Comparison of ENCODE assay signal across 8 cellular contexts in the genomic region with DNA sequence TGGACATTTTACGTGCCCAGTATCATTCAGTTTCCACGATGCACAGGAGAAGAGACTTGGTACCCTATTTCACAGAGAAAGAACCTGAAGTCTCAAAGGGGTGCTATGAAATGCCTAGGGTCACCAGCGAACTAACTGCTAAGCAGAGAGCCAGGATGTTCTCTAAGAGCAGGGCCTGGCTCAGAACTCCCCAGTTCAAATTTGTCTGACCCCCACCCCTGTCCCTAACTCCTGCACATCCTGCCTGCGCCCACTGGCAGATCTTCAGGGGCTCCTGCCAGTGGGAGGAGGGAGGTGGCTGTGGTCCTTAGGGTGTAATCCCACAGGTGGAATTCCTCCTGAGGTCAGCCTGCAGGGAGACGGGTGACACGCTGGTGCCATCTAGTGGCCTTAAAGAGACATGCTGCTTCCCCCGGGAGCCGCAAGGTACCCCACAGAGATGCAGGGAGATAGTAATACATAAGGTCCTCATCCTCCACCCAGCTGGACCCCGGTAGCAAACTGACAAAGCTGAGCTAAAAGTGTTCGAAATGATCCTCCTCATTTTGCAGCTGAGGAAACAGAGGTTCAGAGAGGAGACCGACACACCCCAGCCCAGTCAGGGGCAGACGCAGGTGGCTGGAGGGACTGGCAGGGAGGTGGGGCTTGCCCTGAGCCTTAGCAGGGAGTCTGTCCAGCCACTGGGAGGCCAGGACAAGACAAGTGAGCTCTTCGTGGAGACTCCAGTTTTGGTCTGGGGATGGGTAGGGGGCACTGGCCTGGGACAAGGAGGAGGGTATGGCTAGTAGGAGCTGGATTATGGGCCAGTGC. TPM values are rescaled to one million over a fixed set of nuclear protein-coding genes. Genes with fewer than 3 reads are reported as not detected.
DNase-seq lines count a peak whose midpoint lies in the region; ATAC-seq and TF ChIP-seq lines count a peak whose summit lies in the region.

No MANE protein-coding gene starts in this region.

- peak; percentile 81 to 95 (median 90) for TF ChIP-seq CTCF in adrenal gland (IDR thresholded peaks at IDR 0.05)
- TF ChIP-seq CTCF in heart right ventricle (IDR thresholded peaks at IDR 0.05), result peak; percentile 89 to 98 (median 92)

- ATAC-seq in heart right ventricle (peak in 6 of 8 donors; percentile 21 to 58 (median 29)), GM21360 (IDR thresholded peaks at IDR 0.05; ENCODE audit: unreplicated experiment) (no peak), HG02981 (IDR thresholded peaks at IDR 0.05; ENCODE audit: unreplicated experiment) (no peak)

- H3K9ac ChIP-seq in rectal smooth muscle tissue (ENCODE audit: low read length), result no peak overlapping the region

- TF ChIP-seq POLR2A in adrenal gland (IDR thresholded peaks at IDR 0.05), result no peak

- H3K4me3 ChIP-seq in MG63 (no peak overlapping the region), adrenal gland (no peak overlapping the region), heart right ventricle (no peak overlapping the region), rectal smooth muscle tissue (ENCODE audit: low read length) (no peak overlapping the region)

- H3K27me3 ChIP-seq in MG63 (no peaks in the 10 kb centered on the region), adrenal gland (no peaks in the 10 kb centered on the region), heart right ventricle (no peaks in the 10 kb centered on the region), rectal smooth muscle tissue (ENCODE audit: control insufficient read depth, insufficient read depth, low read length) (no peaks in the 10 kb centered on the region)

- H3K4me1 ChIP-seq in adrenal gland (replicated peaks in 1 of 2) (no peaks in the 10 kb centered on the region), heart right ventricle (peaks cover 0 to 36% (median 14%) of the 10 kb centered on the region in 9 donors), rectal smooth muscle tissue (ENCODE audit: control insufficient read depth, insufficient read depth, low read length) (peaks cover 21% of the 10 kb centered on the region)

- intact Hi-C loops in adrenal gland (cut with DNase I) (loop anchor here (2.0 to 10.0 kb wide), 3 partner anchors 152 to 238 kb away; no protein-coding TSS in a partner anchor), heart right ventricle (cut with DNase I) (loop anchor here (1.0 to 10.0 kb wide), 9 partner anchors 118 to 236 kb away; no protein-coding TSS in a partner anchor)

- H3K36me3 ChIP-seq in MG63, result no peaks in the 10 kb centered on the region
- H3K36me3 ChIP-seq in adrenal gland (replicated peaks in 1 of 2), result no peaks in the 10 kb centered on the region
- no peaks in the 10 kb centered on the region for H3K36me3 ChIP-seq in heart right ventricle
- no peaks in the 10 kb centered on the region for H3K36me3 ChIP-seq in rectal smooth muscle tissue (ENCODE audit: control insufficient read depth, insufficient read depth, low read length)

- peak; percentile 83 for DNase-seq in Daoy (ENCODE audit: low read depth)
- DNase-seq in MG63, result peak; percentile 33
- DNase-seq in SKM-1 treated with dmso at 0.1 percent for 144 hours (lab: John Stamatoyannopoulos, UW; ENCODE audit: unreplicated experiment), result peak; percentile 60
- peak; percentile 41 to 84 (median 65) for DNase-seq in adrenal gland
- peak in 1 of 2 donors; percentile 54 for DNase-seq in heart right ventricle

- WGBS in adrenal gland, 4 donors, result 25 to 27% (median 26%) methylated on average over 8 to 13 of the region's 13 CpGs
- 24 to 25% methylated on average over 13 of the region's 13 CpGs for WGBS in heart right ventricle, 2 donors

- H3K9me3 ChIP-seq in MG63 (no peaks in the 10 kb centered on the region), adrenal gland (replicated peaks in 1 of 3) (no peaks in the 10 kb centered on the region), heart right ventricle (peaks cover 0 to 6% (median 0%) of the 10 kb centered on the region in 11 donors)

- H3K27ac ChIP-seq in adrenal gland (no peak overlapping the region), heart right ventricle (peak overlapping the region in 4 of 10 donors; percentile 11 to 45 (median 40)), rectal smooth muscle tissue (ENCODE audit: low read depth, low read length) (peak overlapping the region; percentile 77)

RNA-seq across cellular contexts. Expression of a gene that starts 34.1 kb away (rescaled TPM):
- 1.2 and 2.3 TPM in 2 replicates for total RNA-seq in Daoy (2014; rRNA removed; shearing (Covaris generic))
- total RNA-seq in MG63 (2014; rRNA removed; shearing (Covaris generic); ENCODE audit: low replicate concordance), result 2.3 and 6.3 TPM in 2 replicates
- total RNA-seq in adrenal gland, result 10 to 100 TPM in 1 of 8 donors, 1 to 10 TPM in 6, under 1 TPM in 1; 0.72 to 32.8 (median 2.0) TPM
- polyA plus RNA-seq in adrenal gland, result 1 to 10 TPM in 2 of 3 donors, under 1 TPM in 1; 0.35 to 5.9 (median 2.5) TPM
- total RNA-seq in heart right ventricle, result over 10,000 TPM in 9 of 10 donors, 1,000 to 10,000 TPM in 1; 9,966 to 22,407 (median 14,751) TPM
- polyA plus RNA-seq in heart right ventricle, result over 10,000 TPM in 1 of 2 donors, 1,000 to 10,000 TPM in 1; 8,931 to 10,284 TPM

RNA-seq across cellular contexts. Expression of a gene that starts 42.4 kb away (rescaled TPM):
- total RNA-seq in Daoy (2014; rRNA removed; shearing (Covaris generic)), result 0.34 and 0.54 TPM in 2 replicates
- 0.56 TPM in 1 of 2 replicates, not detected in the other for total RNA-seq in MG63 (2014; rRNA removed; shearing (Covaris generic); ENCODE audit: low replicate concordance)
- total RNA-seq in adrenal gland (1 to 10 TPM in 7 of 8 donors, under 1 TPM in 1; 0.87 to 6.8 (median 2.6) TPM), heart right ventricle (1 to 10 TPM; 1.4 to 9.9 (median 3.6) TPM)
- polyA plus RNA-seq in adrenal gland (10 to 100 TPM in 1 of 3 donors, 1 to 10 TPM in 2; 3.2 to 10.4 (median 3.8) TPM), heart right ventricle (1 to 10 TPM; 3.1 to 5.1 TPM)

Comparison
In these comparisons a context has a peak if more than half of its experiments do, and no peak if none do; other contexts are left out.
1. ATAC-seq: peak in heart right ventricle (6 of 8); none in GM21360 (single experiment) and HG02981 (single experiment).
2. RNA of a gene that starts 34.1 kb away (total RNA-seq): 9,966 to 22,407 TPM in heart right ventricle; 2.3 to 6.3 TPM in MG63, 0.72 to 32.8 TPM in adrenal gland and 1.2 to 2.3 TPM in Daoy; every median in the first group is over 100 times any median in the second.